Comparison of ENCODE assay signal across 2 cellular contexts in genomic region chr20:18088841-18089240, GRCh38. TPM values are rescaled to one million over a fixed set of nuclear protein-coding genes. Genes with fewer than 3 reads are reported as not detected.
"Had no signal": no experiment of that assay in that cellular context is flagged by ENCODE, and none has a peak within 500 bp of the region (broad histone marks: within the 10 kb centered on the region; RNA-seq: fewer than 3 reads in every experiment).

No MANE protein-coding gene starts in this region.

RNA-seq across cellular contexts. Expression of gene OVOL2, which starts 31.1 kb away (rescaled TPM):
- total RNA-seq: IMR-90, K562 had no signal
